Comparison of ENCODE assay signal across 18 cellular contexts in genomic region chr10:42543840-42544372, GRCh38.
DNase-seq lines count a peak whose midpoint lies in the region; ATAC-seq and TF ChIP-seq lines count a peak whose summit lies in the region.
"Had no signal": no experiment of that assay in that cellular context is flagged by ENCODE, and none has a peak within 500 bp of the region (broad histone marks: within the 10 kb centered on the region; RNA-seq: fewer than 3 reads in every experiment).

No MANE protein-coding gene starts in this region.

- no peak overlapping the region for H3K4ac ChIP-seq in mesenchymal stem cell (ENCODE audit: low read depth in 1 of 2, low read length in 2 of 2)

- CTCF ChIA-PET in mammary epithelial cell (lab: Charles Lee; ENCODE audit: low non-redundant PET) = no interaction called here
- CTCF ChIA-PET in MCF 10A (lab: Yijun Ruan, JAX) = no interaction called here
- CTCF ChIA-PET in WTC11 (lab: Charles Lee) = no interaction called here
- CTCF ChIA-PET in activated CD4-positive, alpha-beta T cell treated with anti-CD3 and anti-CD28 coated beads for 36 hours (lab: Charles Lee) = interaction anchor here (0.6 kb wide), 1 partner anchor 366 kb away, joined by 3 read pairs; no protein-coding TSS in a partner anchor

- in situ Hi-C loops in mammary epithelial cell (cut with MboI; ENCODE audit: low sequenced_read_pairs in 2 of 2) = no loop called here

- H2AK5ac ChIP-seq in mesenchymal stem cell (ENCODE audit: low read length, severe bottlenecking) = no peak overlapping the region

- no peaks in the 10 kb centered on the region for H3K4me1 Mint-ChIP-seq in MCF 10A (ENCODE audit: insufficient read depth, unreplicated experiment)
- peaks cover 33% of the 10 kb centered on the region for H3K4me1 Mint-ChIP-seq in WTC11
- H3K4me1 Mint-ChIP-seq in activated CD4-positive, alpha-beta T cell treated with anti-CD3 and anti-CD28 coated beads for 36 hours = peaks cover 9% of the 10 kb centered on the region

- BruUV-seq in mammary epithelial cell (replicated peaks; lab: Mats Ljungman, UMichigan) (no TSS peak), MCF 10A (replicated peaks; lab: Mats Ljungman, UMichigan) (no TSS peak)

- peak; percentile 84 for ATAC-seq in WTC11
- ATAC-seq in activated CD4-positive, alpha-beta T cell treated with anti-CD3 and anti-CD28 coated beads for 36 hours = no peak
- ATAC-seq in GM21423 (IDR thresholded peaks at IDR 0.05; ENCODE audit: unreplicated experiment) = no peak

- no peaks in the 10 kb centered on the region for H3K79me2 ChIP-seq in mammary epithelial cell (ENCODE audit: insufficient read depth, low read length)

- no peak overlapping the region for H4K91ac ChIP-seq in mesenchymal stem cell (ENCODE audit: low read length)

- no peak overlapping the region for H3K23ac ChIP-seq in mesenchymal stem cell (ENCODE audit: low read length in 2 of 2)

- H3K14ac ChIP-seq in mesenchymal stem cell (ENCODE audit: low read length in 2 of 2) = no peak overlapping the region

- H3K36me3 ChIP-seq in mammary epithelial cell (ENCODE audit: insufficient read depth, low read length) (no peaks in the 10 kb centered on the region), testis (ENCODE audit: low read depth, missing control alignments) (no peaks in the 10 kb centered on the region), mesenchymal stem cell (ENCODE audit: control insufficient read depth in 1 of 2, insufficient read depth in 2 of 2, low read depth in 1 of 2, low read length in 2 of 2) (peaks cover 11 to 14% of the 10 kb centered on the region in 2 experiments)

- dilution Hi-C loops in mammary epithelial cell (cut with HindIII; ENCODE audit: low sequenced_read_pairs) = no loop called here

- no peak overlapping the region for H2BK5ac ChIP-seq in mesenchymal stem cell (ENCODE audit: low read depth, low read length, poor library complexity, severe bottlenecking)

- no peak overlapping the region for H2BK120ac ChIP-seq in mesenchymal stem cell (ENCODE audit: low read depth, low read length)

- no peak overlapping the region for H4K8ac ChIP-seq in mesenchymal stem cell (ENCODE audit: low read length)

- intact Hi-C loops in mammary epithelial cell (cut with micrococcal nuclease) = no loop called here
- intact Hi-C loops in MCF 10A (cut with micrococcal nuclease) = no loop called here
- intact Hi-C loops in testis (cut with DNase I; ENCODE audit: low total_unique reads) = no loop called here
- intact Hi-C loops in activated CD4-positive, alpha-beta T cell treated with anti-CD3 and anti-CD28 coated beads for 36 hours (cut with DNase I, micrococcal nuclease) = no loop called here

- H3K4me3 Mint-ChIP-seq in MCF 10A (ENCODE audit: unreplicated experiment) = no peak overlapping the region
- peak overlapping the region; percentile 46 for H3K4me3 Mint-ChIP-seq in WTC11
- no peak overlapping the region for H3K4me3 Mint-ChIP-seq in activated CD4-positive, alpha-beta T cell treated with anti-CD3 and anti-CD28 coated beads for 36 hours
- H3K4me3 Mint-ChIP-seq: HFFc6 had no signal

- H2BK12ac ChIP-seq in mesenchymal stem cell (ENCODE audit: low read length in 2 of 2) = no peak overlapping the region

- H3K4me3 ChIP-seq in mammary epithelial cell (replicated peaks in 1 of 3; ENCODE audit: insufficient read depth in 1 of 3, low read depth in 2 of 3, low read length in 3 of 3) = no peak overlapping the region
- H3K4me3 ChIP-seq in testis = no peak overlapping the region
- no peak overlapping the region for H3K4me3 ChIP-seq in mesenchymal stem cell (ENCODE audit: insufficient read depth in 1 of 2, low read depth in 1 of 2, low read length in 2 of 2)
- H3K4me3 ChIP-seq: MG63, Peyer's patch had no signal

- peaks cover 15% of the 10 kb centered on the region for H3K79me1 ChIP-seq in mesenchymal stem cell (replicated peaks; ENCODE audit: low read length, poor library complexity, severe bottlenecking)

- no peak overlapping the region for H3K27ac ChIP-seq in mammary epithelial cell (ENCODE audit: insufficient read depth, low read depth, low read length)
- H3K27ac ChIP-seq in testis = peak overlapping the region in 1 of 2 donors; percentile 20
- no peak overlapping the region for H3K27ac ChIP-seq in mesenchymal stem cell (ENCODE audit: low read length, poor library complexity, severe bottlenecking)
- H3K27ac ChIP-seq: KMS-11, Peyer's patch had no signal

- H3K27me3 Mint-ChIP-seq in MCF 10A (ENCODE audit: insufficient read depth, unreplicated experiment) (no peaks in the 10 kb centered on the region), WTC11 (ENCODE audit: low read depth) (peaks cover 4% of the 10 kb centered on the region)
- H3K27me3 Mint-ChIP-seq in activated CD4-positive, alpha-beta T cell treated with anti-CD3 and anti-CD28 coated beads for 36 hours = no peaks in the 10 kb centered on the region

- no peak for TF ChIP-seq POLR2A in testis (IDR thresholded peaks at IDR 0.05)

- no peak overlapping the region for H2BK15ac ChIP-seq in mesenchymal stem cell (ENCODE audit: low read depth, poor library complexity, severe bottlenecking)

- H3K4me1 ChIP-seq in mammary epithelial cell (ENCODE audit: insufficient read depth, low read length) (no peaks in the 10 kb centered on the region), testis (no peaks in the 10 kb centered on the region), mesenchymal stem cell (ENCODE audit: control insufficient read depth, insufficient read depth, low read depth, low read length) (no peaks in the 10 kb centered on the region)
- H3K4me1 ChIP-seq: Caco-2, Peyer's patch had no signal

- H3K18ac ChIP-seq in mesenchymal stem cell (ENCODE audit: low read depth in 1 of 2, low read length in 2 of 2) = no peak overlapping the region

- H3K27ac Mint-ChIP-seq in MCF 10A (ENCODE audit: low read depth, unreplicated experiment) = no peak overlapping the region
- peak overlapping the region; percentile 97 for H3K27ac Mint-ChIP-seq in WTC11
- no peak overlapping the region for H3K27ac Mint-ChIP-seq in activated CD4-positive, alpha-beta T cell treated with anti-CD3 and anti-CD28 coated beads for 36 hours
- H3K27ac Mint-ChIP-seq: HFFc6 had no signal

- no peaks in the 10 kb centered on the region for H3K27me3 ChIP-seq in mammary epithelial cell (ENCODE audit: insufficient read depth, low read length)
- H3K27me3 ChIP-seq in testis = no peaks in the 10 kb centered on the region
- no peaks in the 10 kb centered on the region for H3K27me3 ChIP-seq in mesenchymal stem cell (ENCODE audit: control insufficient read depth in 1 of 2, insufficient read depth in 1 of 2, low read length in 2 of 2)
- H3K27me3 ChIP-seq: MG63, Peyer's patch had no signal

- H4K20me1 ChIP-seq in mammary epithelial cell (ENCODE audit: insufficient read depth, low read length) = no peaks in the 10 kb centered on the region

- WGBS in mammary epithelial cell (ENCODE audit: low coverage, missing lambda C conversion rate) = 33% methylated on average over 5 of the region's 5 CpGs
- 68 to 77% methylated on average over 5 of the region's 5 CpGs for WGBS in testis, 2 donors
- 80% methylated on average over 4 of the region's 5 CpGs for WGBS in mesenchymal stem cell

- H3K36me3 Mint-ChIP-seq in MCF 10A (ENCODE audit: insufficient read depth, unreplicated experiment) (peaks cover 36% of the 10 kb centered on the region), WTC11 (peaks cover 89% of the 10 kb centered on the region)
- H3K36me3 Mint-ChIP-seq in activated CD4-positive, alpha-beta T cell treated with anti-CD3 and anti-CD28 coated beads for 36 hours (ENCODE audit: low read depth) = peaks cover 89% of the 10 kb centered on the region

- POLR2A ChIA-PET in MCF 10A (lab: Yijun Ruan, JAX) = no interaction called here
- POLR2A ChIA-PET in WTC11 (lab: Charles Lee) = no interaction called here
- POLR2A ChIA-PET in activated CD4-positive, alpha-beta T cell treated with anti-CD3 and anti-CD28 coated beads for 36 hours (lab: Charles Lee) = no interaction called here

- peaks cover 29% of the 10 kb centered on the region for H3K9me3 Mint-ChIP-seq in MCF 10A (ENCODE audit: unreplicated experiment)
- peaks cover 80% of the 10 kb centered on the region for H3K9me3 Mint-ChIP-seq in WTC11
- peaks cover 47% of the 10 kb centered on the region for H3K9me3 Mint-ChIP-seq in activated CD4-positive, alpha-beta T cell treated with anti-CD3 and anti-CD28 coated beads for 36 hours (ENCODE audit: low read depth)

- H2AFZ ChIP-seq in mammary epithelial cell (ENCODE audit: low read depth, low read length) (no peak overlapping the region), mesenchymal stem cell (ENCODE audit: low read depth, low read length) (no peak overlapping the region)

- TF ChIP-seq CTCF in mammary epithelial cell (conservative IDR thresholded peaks at IDR 0.05 in 1 of 2, IDR thresholded peaks at IDR 0.05 in 1 of 2; ENCODE audit: extremely low read depth in 1 of 2, insufficient read depth in 1 of 2, low read depth in 1 of 2, low read length in 2 of 2) (no peak), MCF 10A (IDR thresholded peaks at IDR 0.05; ENCODE audit: unreplicated experiment) (no peak), WTC11 (IDR thresholded peaks at IDR 0.05) (no peak), testis (IDR thresholded peaks at IDR 0.05) (no peak)

- H3K4me2 ChIP-seq in mammary epithelial cell (ENCODE audit: insufficient read depth, low read depth, low read length) = peak overlapping the region; percentile 9
- H3K4me2 ChIP-seq in mesenchymal stem cell (ENCODE audit: low read length, poor library complexity, severe bottlenecking) = no peak overlapping the region
- H3K4me2 ChIP-seq: KMS-11 had no signal

- H3K9ac ChIP-seq in mammary epithelial cell (ENCODE audit: insufficient read depth, low read length) = no peak overlapping the region
- H3K9ac ChIP-seq in mesenchymal stem cell (ENCODE audit: low read length) = no peak overlapping the region
- H3K9ac ChIP-seq: KMS-11 had no signal

- H3K9me3 ChIP-seq in mammary epithelial cell (replicated peaks; ENCODE audit: insufficient read depth, low read length) = peaks cover 10% of the 10 kb centered on the region
- H3K9me3 ChIP-seq in testis = no peaks in the 10 kb centered on the region
- peaks cover 65% of the 10 kb centered on the region for H3K9me3 ChIP-seq in mesenchymal stem cell (ENCODE audit: control insufficient read depth, low read length)

- DNase-seq in mammary epithelial cell (peak; percentile 34), MCF 10A (ENCODE audit: unreplicated experiment) (no peak), WTC11 (ENCODE audit: low spot score) (no peak), inferior parietal cortex (ENCODE audit: extremely low spot score) (peak; percentile 22), testis (peak; percentile 71), mesenchymal stem cell (no peak)
- DNase-seq in activated CD4-positive, alpha-beta T cell treated with anti-CD3 and anti-CD28 coated beads for 36 hours = no peak
- DNase-seq: Caco-2, HFFc6, MG63, NCI-H1105, NCI-H1694 treated with DMSO at 0.1 percent for 48 hours, NCI-H2171, NCI-H82, Peyer's patch, SHP77 had no signal

TF ChIP-seq in WTC11, 78 proteins besides CTCF, POLR2A, EP300 and RAD21 (continues in another document):
- TF ChIP-seq FOXP1 (CRISPR knock-in tag; IDR thresholded peaks at IDR 0.05; ENCODE audit: borderline replicate concordance) = no peak
- no peak for TF ChIP-seq TEAD4 (CRISPR knock-in tag; IDR thresholded peaks at IDR 0.05)
- TF ChIP-seq ZNF121 (CRISPR knock-in tag; IDR thresholded peaks at IDR 0.05) = no peak

Comparison
In these comparisons a context has a peak if more than half of its experiments do, and no peak if none do; other contexts are left out.
1. DNase-seq: peak in mammary epithelial cell (single experiment), inferior parietal cortex (single experiment) and testis (single experiment); none in MCF 10A (single experiment), WTC11 (single experiment), activated CD4-positive, alpha-beta T cell treated with anti-CD3 and anti-CD28 coated beads for 36 hours (single experiment) and mesenchymal stem cell (single experiment).